ENCODE assay signal across 17 cellular contexts in the genomic region with DNA sequence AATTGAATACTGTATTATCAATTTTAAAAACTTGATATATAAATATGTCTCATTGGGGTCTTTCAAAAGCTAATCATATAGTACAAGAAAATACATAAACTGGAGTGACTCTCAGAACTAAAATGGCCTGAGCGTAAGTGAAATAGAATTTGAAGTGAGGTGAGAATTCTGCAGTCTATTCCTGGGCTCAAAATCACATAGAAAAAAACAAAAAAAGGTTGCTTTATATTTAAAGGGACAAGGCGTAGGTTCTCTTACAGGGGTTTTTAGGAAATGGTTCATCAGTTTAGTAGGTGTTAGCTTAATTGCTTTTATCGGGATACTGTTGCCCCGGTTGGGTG. TPM values are rescaled to one million over a fixed set of nuclear protein-coding genes. Genes with fewer than 3 reads are reported as not detected.
A peak's percentile ranks its signal among the peaks of the same experiment; 100 is the strongest.
DNase-seq lines count a peak whose midpoint lies in the region; ATAC-seq, FAIRE-seq and TF ChIP-seq lines count a peak whose summit lies in the region.
"Had no signal": no experiment of that assay in that cellular context is flagged by ENCODE, and none has a peak within 500 bp of the region (broad histone marks: within the 10 kb centered on the region; RNA-seq: fewer than 3 reads in every experiment).

No MANE protein-coding gene starts in this region.

- peak overlapping the region; percentile 36 for H3K4me3 Mint-ChIP-seq in activated naive CD4-positive, alpha-beta T cell treated with anti-CD3 and anti-CD28 coated beads for 36 hours
- H3K4me3 Mint-ChIP-seq in activated naive CD8-positive, alpha-beta T cell treated with anti-CD3 and anti-CD28 coated beads for 36 hours: peak overlapping the region; percentile 26

- no peaks in the 10 kb centered on the region for H3K36me3 Mint-ChIP-seq in activated naive CD4-positive, alpha-beta T cell treated with anti-CD3 and anti-CD28 coated beads for 36 hours (ENCODE audit: low read depth)
- no peaks in the 10 kb centered on the region for H3K36me3 Mint-ChIP-seq in activated naive CD4-positive, alpha-beta T cell treated with anti-CD3 and anti-CD28 coated beads, Interleukin-2, amount 50 U/mL, for 72 hours
- H3K36me3 Mint-ChIP-seq in activated naive CD8-positive, alpha-beta T cell treated with anti-CD3 and anti-CD28 coated beads for 36 hours: no peaks in the 10 kb centered on the region

- H3K9me3 ChIP-seq in KOPT-K1 (ENCODE audit: insufficient read depth, low read length, poor library complexity, severe bottlenecking) (no peaks in the 10 kb centered on the region), pancreas (no peaks in the 10 kb centered on the region)
- H3K9me3 ChIP-seq: esophagus muscularis mucosa had no signal

- FAIRE-seq in pancreas (lab: Jason Lieb, UNC): peak; percentile 13

- no peaks in the 10 kb centered on the region for H3K27me3 ChIP-seq in pancreas
- no peaks in the 10 kb centered on the region for H3K27me3 ChIP-seq in brain microvascular endothelial cell (replicated peaks)
- H3K27me3 ChIP-seq: esophagus muscularis mucosa had no signal

- in situ Hi-C loops in brain microvascular endothelial cell (cut with HindIII; ENCODE audit: low pct_ligation_motif_present, low sequenced_read_pairs): no loop called here

- peaks cover 0 to 17% (median 2%) of the 10 kb centered on the region in 3 donors for H3K4me1 ChIP-seq in pancreas
- H3K4me1 ChIP-seq: esophagus muscularis mucosa had no signal

- CTCF ChIA-PET in activated naive CD4-positive, alpha-beta T cell treated with anti-CD3 and anti-CD28 coated beads for 36 hours (lab: Charles Lee): interaction anchor here (0.7 to 6.0 kb wide), 7 partner anchors 42 to 101 kb away, joined by 3 to 47 read pairs (median 3); no protein-coding TSS in a partner anchor

- peak overlapping the region in 2 of 4 donors; percentile 33 to 44 for H3K4me3 ChIP-seq in pancreas
- no peak overlapping the region for H3K4me3 ChIP-seq in brain microvascular endothelial cell (ENCODE audit: low read depth, low read length)
- H3K4me3 ChIP-seq: esophagus muscularis mucosa had no signal

- no peaks in the 10 kb centered on the region for H3K27me3 Mint-ChIP-seq in activated naive CD4-positive, alpha-beta T cell treated with anti-CD3 and anti-CD28 coated beads for 36 hours (ENCODE audit: low read depth)
- H3K27me3 Mint-ChIP-seq in activated naive CD8-positive, alpha-beta T cell treated with anti-CD3 and anti-CD28 coated beads for 36 hours: no peaks in the 10 kb centered on the region

- no peak for DNase-seq in activated naive CD4-positive, alpha-beta T cell treated with anti-CD3 and anti-CD28 coated beads for 36 hours
- no peak for DNase-seq in activated naive CD4-positive, alpha-beta T cell treated with anti-CD3 and anti-CD28 coated beads, Interleukin-2, amount 50 U/mL, for 72 hours (ENCODE audit: low spot score in 2 of 2)
- DNase-seq in activated naive CD8-positive, alpha-beta T cell treated with anti-CD3 and anti-CD28 coated beads for 36 hours: no peak
- DNase-seq in pancreas: no peak
- no peak for DNase-seq in effector CD8-positive, alpha-beta T cell (lab: John Stamatoyannopoulos, UW)
- no peak for DNase-seq in brain microvascular endothelial cell
- DNase-seq: activated effector memory CD4-positive, alpha-beta T cell treated with Interleukin-2 at 50 U/mL for 16 hours; NCI-H1436 treated with DMSO at 0.1 percent for 48 hours; retina; SIG-M5 had no signal

- no peaks in the 10 kb centered on the region for H3K36me3 ChIP-seq in KOPT-K1 (ENCODE audit: insufficient read depth, low read length)
- no peaks in the 10 kb centered on the region for H3K36me3 ChIP-seq in pancreas
- H3K36me3 ChIP-seq in brain microvascular endothelial cell (replicated peaks): no peaks in the 10 kb centered on the region
- H3K36me3 ChIP-seq: esophagus muscularis mucosa had no signal

- intact Hi-C loops in activated naive CD4-positive, alpha-beta T cell treated with anti-CD3 and anti-CD28 coated beads for 36 hours (cut with micrococcal nuclease): loop anchor here (1.0 to 5.0 kb wide), 2 partner anchors 43 to 175 kb away; no protein-coding TSS in a partner anchor
- intact Hi-C loops in pancreas (cut with DNase I): no loop called here

- 62 to 63% methylated on average over 4 of the region's 4 CpGs for WGBS in pancreas, 2 donors

- H3K27ac ChIP-seq in KOPT-K1 (ENCODE audit: low read depth, low read length, poor library complexity, severe bottlenecking) (peak overlapping the region; percentile 100), pancreas (peak overlapping the region in 3 of 4 donors; percentile 31 to 66 (median 54)), brain microvascular endothelial cell (no peak overlapping the region)
- H3K27ac ChIP-seq: esophagus muscularis mucosa had no signal

- H3K27ac Mint-ChIP-seq in activated naive CD4-positive, alpha-beta T cell treated with anti-CD3 and anti-CD28 coated beads for 36 hours: peak overlapping the region; percentile 89
- H3K27ac Mint-ChIP-seq in activated naive CD4-positive, alpha-beta T cell treated with anti-CD3 and anti-CD28 coated beads, Interleukin-2, amount 50 U/mL, for 72 hours: peak overlapping the region in 1 of 2 donors; percentile 88
- H3K27ac Mint-ChIP-seq in activated naive CD8-positive, alpha-beta T cell treated with anti-CD3 and anti-CD28 coated beads for 36 hours: peak overlapping the region; percentile 65

- H3K4me1 Mint-ChIP-seq in activated naive CD4-positive, alpha-beta T cell treated with anti-CD3 and anti-CD28 coated beads for 36 hours (ENCODE audit: low read depth): peaks cover 45% of the 10 kb centered on the region
- peaks cover 40% of the 10 kb centered on the region for H3K4me1 Mint-ChIP-seq in activated naive CD8-positive, alpha-beta T cell treated with anti-CD3 and anti-CD28 coated beads for 36 hours

- no peak for ATAC-seq in activated naive CD4-positive, alpha-beta T cell treated with anti-CD3 and anti-CD28 coated beads, Interleukin-2, amount 50 U/mL, for 72 hours
- peak in 1 of 4 donors; percentile 4 for ATAC-seq in pancreas
- ATAC-seq in GM19328 (IDR thresholded peaks at IDR 0.05; ENCODE audit: unreplicated experiment): no peak

- TF ChIP-seq CTCF in pancreas (IDR thresholded peaks at IDR 0.05) (no peak), brain microvascular endothelial cell (IDR thresholded peaks at IDR 0.05; ENCODE audit: low read depth, low read length, missing control alignments) (no peak)

- no peaks in the 10 kb centered on the region for H3K9me3 Mint-ChIP-seq in activated naive CD4-positive, alpha-beta T cell treated with anti-CD3 and anti-CD28 coated beads for 36 hours
- H3K9me3 Mint-ChIP-seq in activated naive CD4-positive, alpha-beta T cell treated with anti-CD3 and anti-CD28 coated beads, Interleukin-2, amount 50 U/mL, for 72 hours: no peaks in the 10 kb centered on the region
- H3K9me3 Mint-ChIP-seq in activated naive CD8-positive, alpha-beta T cell treated with anti-CD3 and anti-CD28 coated beads for 36 hours: no peaks in the 10 kb centered on the region

RNA-seq across cellular contexts. Expression of a gene that starts 36.7 kb away (rescaled TPM):
- not detected for total RNA-seq in activated naive CD4-positive, alpha-beta T cell treated with anti-CD3 and anti-CD28 coated beads for 36 hours
- total RNA-seq in activated naive CD4-positive, alpha-beta T cell treated with anti-CD3 and anti-CD28 coated beads, Interleukin-2, amount 50 U/mL, for 72 hours: not detected
- not detected for total RNA-seq in activated naive CD8-positive, alpha-beta T cell treated with anti-CD3 and anti-CD28 coated beads for 36 hours
- total RNA-seq in pancreas: over 10,000 TPM; 23,499 to 66,172 (median 43,326) TPM
- polyA plus RNA-seq in pancreas: over 10,000 TPM; 22,582 to 45,101 TPM
- total RNA-seq: dermis blood vessel endothelial cell, esophagus muscularis mucosa, H1, mammary epithelial cell, subcutaneous adipose tissue had no signal
- polyA plus RNA-seq: mammary epithelial cell had no signal

RNA-seq across cellular contexts. Expression of a gene that starts 58.2 kb away (rescaled TPM):
- total RNA-seq in activated naive CD4-positive, alpha-beta T cell treated with anti-CD3 and anti-CD28 coated beads for 36 hours: under 1 TPM in 1 of 2 experiments, not detected in 1; 0.50 TPM
- total RNA-seq in activated naive CD4-positive, alpha-beta T cell treated with anti-CD3 and anti-CD28 coated beads, Interleukin-2, amount 50 U/mL, for 72 hours: under 1 TPM in 1 of 2 donors, not detected in 1; 0.82 TPM
- total RNA-seq in activated naive CD8-positive, alpha-beta T cell treated with anti-CD3 and anti-CD28 coated beads for 36 hours: not detected
- over 10,000 TPM; 42,431 to 136,252 (median 67,286) TPM for total RNA-seq in pancreas
- over 10,000 TPM; 25,162 to 43,147 TPM for polyA plus RNA-seq in pancreas
- total RNA-seq: dermis blood vessel endothelial cell, H1, mammary epithelial cell, subcutaneous adipose tissue had no signal
- polyA plus RNA-seq: H1, mammary epithelial cell had no signal

Comparison
In these comparisons a context has a peak if more than half of its experiments do, and no peak if none do; other contexts are left out.
1. RNA of a gene that starts 36.7 kb away (total RNA-seq): 23,499 to 66,172 TPM in pancreas; not detected in activated naive CD4-positive, alpha-beta T cell treated with anti-CD3 and anti-CD28 coated beads for 36 hours, not detected in activated naive CD4-positive, alpha-beta T cell treated with anti-CD3 and anti-CD28 coated beads, Interleukin-2, amount 50 U/mL, for 72 hours and not detected in activated naive CD8-positive, alpha-beta T cell treated with anti-CD3 and anti-CD28 coated beads for 36 hours; every median in the first group is over 1,000 times any median in the second.
2. RNA of a gene that starts 58.2 kb away (total RNA-seq): 42,431 to 136,252 TPM in pancreas; 0.82 TPM in activated naive CD4-positive, alpha-beta T cell treated with anti-CD3 and anti-CD28 coated beads, Interleukin-2, amount 50 U/mL, for 72 hours, 0.50 TPM in activated naive CD4-positive, alpha-beta T cell treated with anti-CD3 and anti-CD28 coated beads for 36 hours and not detected in activated naive CD8-positive, alpha-beta T cell treated with anti-CD3 and anti-CD28 coated beads for 36 hours; every median in the first group is over 1,000 times any median in the second.